In genomic region chr5:141431286-141431685, GRCh38 we compare ENCODE assay signal across 9 cellular contexts. TPM values are rescaled to one million over a fixed set of nuclear protein-coding genes. Genes with fewer than 3 reads are reported as not detected.
A peak's percentile ranks its signal among the peaks of the same experiment; 100 is the strongest.
DNase-seq lines count a peak whose midpoint lies in the region; ATAC-seq, FAIRE-seq and TF ChIP-seq lines count a peak whose summit lies in the region.
"Had no signal": no experiment of that assay in that cellular context is flagged by ENCODE, and none has a peak within 500 bp of the region (broad histone marks: within the 10 kb centered on the region; RNA-seq: fewer than 3 reads in every experiment).

No MANE protein-coding gene starts in this region.

- H3K27ac ChIP-seq in esophagus muscularis mucosa (replicated peaks in 1 of 4): no peak overlapping the region
- no peak overlapping the region for H3K27ac ChIP-seq in skeletal muscle tissue (ENCODE audit: low read depth, low read length)

- H3K9ac ChIP-seq in skeletal muscle tissue (ENCODE audit: low read depth in 1 of 3, low read length in 3 of 3): peak overlapping the region in 1 of 3 donors; percentile 50

- TF ChIP-seq EP300 in esophagus muscularis mucosa (IDR thresholded peaks at IDR 0.05): no peak

- peak; percentile 48 for ATAC-seq in HG02973 (IDR thresholded peaks at IDR 0.05; ENCODE audit: unreplicated experiment)

- DNase-seq in esophagus muscularis mucosa (ENCODE audit: extremely low spot score) (no peak), GM19239 (ENCODE audit: insufficient read length, low spot score) (no peak), HCEC 1CT (no peak)
- no peak for DNase-seq in activated CD8-positive, alpha-beta memory T cell treated with anti-CD3 and anti-CD28 coated beads, Interleukin-2, amount 50 U/mL, for 4 hours
- no peak for DNase-seq in stimulated activated naive CD4-positive, alpha-beta T cell treated with Interleukin-2 at 50 U/mL for 16 hours (lab: John Stamatoyannopoulos, UW)

- peaks cover 24 to 100% (median 97%) of the 10 kb centered on the region in 4 donors for H3K9me3 ChIP-seq in esophagus muscularis mucosa
- H3K9me3 ChIP-seq in skeletal muscle tissue (ENCODE audit: control insufficient read depth in 3 of 3, low read length in 3 of 3): peaks cover 10 to 34% (median 13%) of the 10 kb centered on the region in 3 donors

- H3K36me3 ChIP-seq in esophagus muscularis mucosa (peaks cover 0 to 15% (median 3%) of the 10 kb centered on the region in 4 donors), skeletal muscle tissue (ENCODE audit: control insufficient read depth in 3 of 3, insufficient read depth in 3 of 3, low read length in 3 of 3) (peaks cover 7 to 13% (median 13%) of the 10 kb centered on the region in 3 donors)

- H3K4me1 ChIP-seq in esophagus muscularis mucosa (no peaks in the 10 kb centered on the region), skeletal muscle tissue (ENCODE audit: control insufficient read depth in 3 of 3, insufficient read depth in 3 of 3, low read length in 3 of 3) (peaks cover 2 to 8% (median 4%) of the 10 kb centered on the region in 3 donors)

- TF ChIP-seq POLR2A in GM18951 (IDR thresholded peaks at IDR 0.05; ENCODE audit: extremely low read depth, insufficient read depth, insufficient read length): peak; percentile 44
- TF ChIP-seq POLR2A in esophagus muscularis mucosa (IDR thresholded peaks at IDR 0.05; ENCODE audit: low read depth): no peak

- intact Hi-C loops in esophagus muscularis mucosa (cut with DNase I): no loop called here

- no peak for FAIRE-seq in GM19239 (lab: Jason Lieb, UNC)
- FAIRE-seq: frontal cortex had no signal

- 23% methylated on average over 36 of the region's 37 CpGs for WGBS in esophagus muscularis mucosa

- in situ Hi-C loops in GM18951 (cut with MboI; ENCODE audit: low sequenced_read_pairs, unreplicated experiment): no loop called here

- H3K27me3 ChIP-seq in esophagus muscularis mucosa: no peaks in the 10 kb centered on the region
- no peaks in the 10 kb centered on the region for H3K27me3 ChIP-seq in skeletal muscle tissue (ENCODE audit: control insufficient read depth in 3 of 3, insufficient read depth in 3 of 3, low read length in 3 of 3)

- no peak for TF ChIP-seq CTCF in esophagus muscularis mucosa (IDR thresholded peaks at IDR 0.05)

- H3K4me3 ChIP-seq in esophagus muscularis mucosa (peak overlapping the region; percentile 38 to 47 (median 41)), skeletal muscle tissue (ENCODE audit: low read length in 3 of 3) (peak overlapping the region; percentile 54 to 78 (median 70))

RNA-seq across cellular contexts. Expression of gene PCDHGA12, which starts 1.0 kb away (rescaled TPM):
- total RNA-seq in esophagus muscularis mucosa: 10 to 100 TPM in 3 of 4 donors, 1 to 10 TPM in 1; 7.6 to 13.7 (median 11.6) TPM
- total RNA-seq in skeletal muscle tissue: 3.1 TPM

RNA-seq across cellular contexts. Expression of gene PCDHGA11, which starts 10.4 kb away (rescaled TPM):
- total RNA-seq in esophagus muscularis mucosa (1 to 10 TPM; 3.0 to 5.8 (median 4.5) TPM), skeletal muscle tissue (6.8 TPM)

RNA-seq across cellular contexts. Expression of gene PCDHGB7, which starts 13.8 kb away (rescaled TPM):
- total RNA-seq in esophagus muscularis mucosa (10 to 100 TPM; 13.9 to 18.0 (median 14.4) TPM), skeletal muscle tissue (7.3 TPM)

RNA-seq across cellular contexts. Expression of gene PCDHGA10, which starts 18.5 kb away (rescaled TPM):
- total RNA-seq in esophagus muscularis mucosa: 1 to 10 TPM; 2.3 to 6.2 (median 4.3) TPM
- total RNA-seq in skeletal muscle tissue: 4.2 TPM

RNA-seq across cellular contexts. Expression of gene PCDHGB6, which starts 23.5 kb away (rescaled TPM):
- 1 to 10 TPM; 6.2 to 8.4 (median 7.4) TPM for total RNA-seq in esophagus muscularis mucosa
- 5.2 TPM for total RNA-seq in skeletal muscle tissue
